15 cellular contexts compared by ENCODE assay signal in the genomic region with DNA sequence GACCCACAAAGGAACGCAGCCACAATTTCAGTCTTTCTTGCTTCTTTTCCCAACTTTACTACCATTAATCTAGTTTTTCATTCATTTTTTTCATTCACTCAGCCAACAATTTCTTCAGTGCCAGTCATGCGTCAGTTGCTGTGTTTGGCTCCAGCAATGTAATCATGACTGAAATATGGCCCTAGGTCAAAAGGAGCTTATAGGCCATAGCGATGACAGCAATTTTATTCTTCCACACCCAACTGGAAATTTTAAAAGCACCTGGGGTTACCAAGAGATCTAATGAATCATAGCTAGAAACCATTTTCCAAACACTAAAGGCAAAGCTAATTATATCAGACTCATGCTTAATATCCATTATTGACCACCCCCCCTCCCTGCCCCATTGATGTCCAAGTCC. TPM values are rescaled to one million over a fixed set of nuclear protein-coding genes. Genes with fewer than 3 reads are reported as not detected.
"Had no signal": no experiment of that assay in that cellular context is flagged by ENCODE, and none has a peak within 500 bp of the region (broad histone marks: within the 10 kb centered on the region; RNA-seq: fewer than 3 reads in every experiment).

No MANE protein-coding gene starts in this region.

- H3K27ac ChIP-seq: uterus had no signal

- H3K27me3 ChIP-seq: uterus had no signal

- ATAC-seq: stimulated activated naive CD8-positive, alpha-beta T cell treated with anti-CD3 and anti-CD28 coated beads, Interleukin-15, Interleukin-2, amounts not matched to agents 100 U/mL and 50 U/mL, for 24 hours had no signal

- H3K36me3 ChIP-seq: uterus had no signal

- DNase-seq: activated CD4-positive, alpha-beta T cell treated with anti-CD3 and anti-CD28 coated beads, Interleukin-2, amount 50 U/mL, for 1 hour; activated CD8-positive, alpha-beta memory T cell treated with anti-CD3 and anti-CD28 coated beads for 24 hours; activated gamma-delta T cell treated with Interleukin-2 at 50 U/mL for 16 hours; effector memory CD4-positive, alpha-beta T cell; hypothalamus; kidney glomerular epithelial cell; nucleus accumbens; stimulated activated CD4-positive, alpha-beta T cell treated with anti-CD3 and anti-CD28 coated beads, Interleukin-15, amount 100 ng/mL, for 24 hours; stimulated activated CD4-positive, alpha-beta T cell treated with anti-CD3 and anti-CD28 coated beads, Interleukin-4, amount 100 ng/mL, for 24 hours; stimulated activated naive CD8-positive, alpha-beta T cell treated with anti-CD3 and anti-CD28 coated beads, Interleukin-15, Interleukin-2, amounts not matched to agents 100 U/mL and 50 U/mL, for 24 hours; SW 1271; uterus had no signal

- H3K9me3 ChIP-seq: uterus had no signal

- H3K4me3 ChIP-seq: skin epidermis, uterus had no signal

RNA-seq across cellular contexts. Expression of gene C1QTNF7, which starts 29.8 kb away (rescaled TPM):
- total RNA-seq: epithelial cell of proximal tubule; T-helper 2 cell treated with Interferon-gamma antibody and Interleukin-4, amounts not matched to agents 100 ng/mL and 5 ng/mL, for 36 hours had no signal
